In the genomic region with DNA sequence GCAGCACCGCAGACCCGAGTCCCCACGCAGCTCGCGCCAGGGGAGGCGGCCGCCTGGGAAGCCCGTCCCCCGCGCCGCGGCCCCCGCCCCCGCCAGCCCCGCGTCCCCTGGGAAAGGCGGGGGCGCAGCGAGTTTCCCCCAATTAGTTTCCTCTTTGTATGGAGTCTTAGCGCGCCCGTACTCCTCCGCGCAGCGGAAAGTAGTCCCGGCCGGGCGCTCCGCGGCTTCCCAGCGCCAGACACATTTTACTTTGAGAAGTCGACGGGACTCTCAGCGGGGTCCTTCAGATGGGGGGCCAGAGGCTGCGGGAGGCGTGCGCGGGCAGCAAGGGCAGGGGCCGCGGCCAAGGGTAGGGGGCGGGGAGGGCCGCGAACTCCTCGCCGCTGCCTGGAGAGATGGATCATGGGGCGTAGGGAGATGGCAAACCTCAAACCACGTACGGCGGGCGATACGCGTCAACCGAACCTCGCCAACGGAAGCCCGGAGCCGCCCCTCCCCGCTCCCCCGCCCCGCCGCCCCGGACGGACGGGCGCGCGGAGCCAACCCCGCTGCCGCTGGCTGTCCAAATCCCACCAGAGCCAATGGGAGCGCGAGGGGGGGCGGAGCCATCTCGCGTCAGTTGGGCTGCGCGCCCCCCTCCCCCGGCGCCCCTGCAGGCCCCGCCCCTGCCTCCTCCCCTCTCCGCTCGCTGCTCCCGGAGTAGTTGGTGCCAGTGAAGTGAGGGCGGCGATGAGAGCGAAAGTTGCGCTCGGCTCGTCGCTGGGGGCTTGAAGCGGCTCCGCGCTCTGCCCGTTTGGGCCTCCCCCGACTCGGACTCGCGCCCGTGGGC, we compare ENCODE assay signal across 1 cellular context.
A peak's percentile ranks its signal among the peaks of the same experiment; 100 is the strongest.
TF ChIP-seq lines count a peak whose summit lies in the region.

A gene (plus strand): TSS at position 706 of the 829 bp plus-strand sequence. CDS start 238 bp downstream, outside the sequence.

TF ChIP-seq in K562, 482 proteins besides CTCF, POLR2A, EP300 and RAD21 (continued from another document and continues in another):
- TF ChIP-seq, protein P1, sequence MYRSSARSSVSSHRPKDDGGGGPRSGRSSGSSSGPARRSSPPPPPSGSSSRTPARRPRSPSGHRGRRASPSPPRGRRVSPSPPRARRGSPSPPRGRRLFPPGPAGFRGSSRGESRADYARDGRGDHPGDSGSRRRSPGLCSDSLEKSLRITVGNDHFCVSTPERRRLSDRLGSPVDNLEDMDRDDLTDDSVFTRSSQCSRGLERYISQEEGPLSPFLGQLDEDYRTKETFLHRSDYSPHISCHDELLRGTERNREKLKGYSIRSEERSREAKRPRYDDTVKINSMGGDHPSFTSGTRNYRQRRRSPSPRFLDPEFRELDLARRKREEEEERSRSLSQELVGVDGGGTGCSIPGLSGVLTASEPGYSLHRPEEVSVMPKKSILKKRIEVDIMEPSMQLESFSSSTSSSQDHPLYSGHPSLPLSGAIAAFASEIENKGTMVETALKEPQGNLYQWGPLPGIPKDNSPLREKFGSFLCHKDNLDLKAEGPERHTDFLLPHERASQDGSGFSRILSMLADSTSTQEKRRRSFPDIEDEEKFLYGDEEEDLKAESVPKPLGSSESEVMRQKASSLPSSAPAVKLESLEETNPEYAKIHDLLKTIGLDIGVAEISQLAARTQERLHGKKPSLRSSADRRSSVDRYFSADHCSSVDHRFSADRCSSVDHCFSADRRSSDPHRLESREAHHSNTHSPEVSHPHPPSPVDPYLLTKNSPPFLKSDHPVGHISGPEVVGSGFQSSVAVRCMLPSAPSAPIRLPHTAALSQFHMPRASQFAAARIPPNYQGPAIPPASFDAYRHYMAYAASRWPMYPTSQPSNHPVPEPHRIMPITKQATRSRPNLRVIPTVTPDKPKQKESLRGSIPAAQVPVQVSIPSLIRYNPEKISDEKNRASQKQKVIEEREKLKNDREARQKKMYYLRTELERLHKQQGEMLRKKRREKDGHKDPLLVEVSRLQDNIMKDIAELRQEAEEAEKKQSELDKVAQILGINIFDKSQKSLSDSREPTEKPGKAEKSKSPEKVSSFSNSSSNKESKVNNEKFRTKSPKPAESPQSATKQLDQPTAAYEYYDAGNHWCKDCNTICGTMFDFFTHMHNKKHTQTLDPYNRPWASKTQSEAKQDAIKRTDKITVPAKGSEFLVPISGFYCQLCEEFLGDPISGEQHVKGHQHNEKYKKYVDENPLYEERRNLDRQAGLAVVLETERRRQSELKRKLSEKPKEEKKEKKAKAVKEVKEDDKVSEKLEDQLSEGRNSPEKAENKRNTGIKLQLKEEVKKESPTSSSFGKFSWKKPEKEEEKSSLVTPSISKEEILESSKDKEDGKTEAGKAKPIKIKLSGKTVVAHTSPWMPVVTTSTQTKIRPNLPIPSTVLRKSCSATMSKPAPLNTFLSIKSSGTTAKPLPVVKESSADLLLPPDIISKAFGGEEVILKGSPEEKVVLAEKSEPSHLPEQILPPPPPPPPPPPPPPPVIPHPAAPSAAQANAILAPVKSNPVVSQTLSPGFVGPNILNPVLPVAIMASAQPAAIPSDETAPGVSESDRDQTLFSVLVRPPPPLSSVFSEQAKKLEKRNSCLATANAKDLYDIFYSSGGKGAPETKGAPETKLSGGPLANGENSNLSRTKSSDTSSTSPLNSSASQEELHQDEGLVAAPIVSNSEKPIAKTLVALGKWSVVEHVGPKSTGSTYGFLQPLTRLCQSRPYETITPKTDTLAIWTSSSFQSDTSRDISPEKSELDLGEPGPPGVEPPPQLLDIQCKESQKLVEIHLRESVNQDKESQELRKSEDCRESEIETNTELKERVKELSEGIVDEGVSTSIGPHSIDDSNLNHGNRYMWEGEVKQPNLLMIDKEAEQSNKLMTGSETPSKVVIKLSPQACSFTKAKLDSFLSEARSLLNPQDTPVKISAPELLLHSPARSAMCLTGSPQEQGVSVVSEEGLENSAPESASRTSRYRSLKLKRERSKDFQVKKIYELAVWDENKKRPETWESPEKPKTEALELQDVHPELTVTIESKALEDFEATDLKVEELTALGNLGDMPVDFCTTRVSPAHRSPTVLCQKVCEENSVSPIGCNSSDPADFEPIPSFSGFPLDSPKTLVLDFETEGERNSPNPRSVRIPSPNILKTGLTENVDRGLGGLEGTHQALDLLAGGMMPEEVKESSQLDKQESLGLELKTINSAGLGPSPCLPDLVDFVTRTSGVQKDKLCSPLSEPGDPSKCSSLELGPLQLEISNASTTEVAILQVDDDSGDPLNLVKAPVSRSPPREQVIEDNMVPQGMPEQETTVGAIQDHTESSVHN (IDR thresholded peaks at IDR 0.05; ENCODE audit: borderline replicate concordance in 1 of 2, low read depth in 1 of 2) = no peak
- TF ChIP-seq GTF2E2 (tag; IDR thresholded peaks at IDR 0.05) (peak; percentile 79), KHSRP (IDR thresholded peaks at IDR 0.05) (no peak), SIN3A (IDR thresholded peaks at IDR 0.05; ENCODE audit: borderline replicate concordance in 2 of 2, control insufficient read depth in 1 of 2, low read depth in 2 of 2, low read length in 2 of 2) (no peak), ZNF766 (CRISPR knock-in tag; conservative IDR thresholded peaks at IDR 0.05) (0 out of 2 replicates have a peak, but pooled peaks have one; percentile 17), ARHGAP35 (IDR thresholded peaks at IDR 0.05; ENCODE audit: partially characterized antibody) (no peak), MCM2 (IDR thresholded peaks at IDR 0.05; ENCODE audit: low read depth) (no peak), TCF7 (IDR thresholded peaks at IDR 0.05; ENCODE audit: borderline replicate concordance) (no peak), SMAD1 (IDR thresholded peaks at IDR 0.05; ENCODE audit: low read depth, low read length, partially characterized antibody) (no peak), PHB (CRISPR knock-in tag; IDR thresholded peaks at IDR 0.05) (peak; percentile 49; the same call in 1 of the 2 replicates), ETV5 (CRISPR knock-in tag; IDR thresholded peaks at IDR 0.05; ENCODE audit: low read depth) (peak; percentile 52; the same call in 1 of the 2 replicates), KLF1 (tag; IDR thresholded peaks at IDR 0.05) (no peak), ZBTB8A (IDR thresholded peaks at IDR 0.05; ENCODE audit: partially characterized antibody) (no peak), EHMT2 (IDR thresholded peaks at IDR 0.05) (no peak), ZNF384 (IDR thresholded peaks at IDR 0.05; ENCODE audit: low read depth, low read length) (no peak), STAT5B (CRISPR knock-in tag; IDR thresholded peaks at IDR 0.05) (no peak), BMI1 (IDR thresholded peaks at IDR 0.05; ENCODE audit: low read length) (no peak), SRSF7 (optimal IDR thresholded peaks at IDR 0.05; ENCODE audit: low read depth, low read length) (no peak), MEF2D (tag; conservative IDR thresholded peaks at IDR 0.05; ENCODE audit: low read depth) (no peak), ZNF584 (CRISPR knock-in tag; IDR thresholded peaks at IDR 0.05; ENCODE audit: low read depth) (no peak), ARID2 (IDR thresholded peaks at IDR 0.05) (no peak), RB1 (IDR thresholded peaks at IDR 0.05; ENCODE audit: low read depth) (no peak), TRIM28 (IDR thresholded peaks at IDR 0.05) (no peak), ZNF668 (CRISPR knock-in tag; IDR thresholded peaks at IDR 0.05) (no peak), ASH1L (IDR thresholded peaks at IDR 0.05; ENCODE audit: borderline replicate concordance, low read depth, partially characterized antibody) (no peak), GTF2F1 (IDR thresholded peaks at IDR 0.05; ENCODE audit: low read depth, low read length) (no peak), TBP (optimal IDR thresholded peaks at IDR 0.05; ENCODE audit: low read depth, low read length) (peak; percentile 84), ZNF134 (CRISPR knock-in tag; conservative IDR thresholded peaks at IDR 0.05) (no peak), CCNT2 (IDR thresholded peaks at IDR 0.05; ENCODE audit: borderline replicate concordance, extremely low read depth, insufficient read length, low read depth, low read length) (no peak), PCBP1 (IDR thresholded peaks at IDR 0.05; ENCODE audit: low read depth, low read length, poor library complexity, severe bottlenecking) (peak; percentile 92), HDAC3 (IDR thresholded peaks at IDR 0.05; ENCODE audit: borderline replicate concordance, partially characterized antibody) (peak; percentile 51), BRF1 (IDR thresholded peaks at IDR 0.05; ENCODE audit: borderline replicate concordance, extremely low read depth, insufficient read length) (no peak), TCFL5 (CRISPR knock-in tag; conservative IDR thresholded peaks at IDR 0.05) (no peak), L3MBTL2 (IDR thresholded peaks at IDR 0.05) (0 out of 2 replicates have a peak, but pooled peaks have one; percentile 26), LEF1 (IDR thresholded peaks at IDR 0.05) (peak; percentile 65; the same call in 1 of the 2 replicates), ZFP1 (CRISPR knock-in tag; IDR thresholded peaks at IDR 0.05) (no peak), JUNB (CRISPR knock-in tag; conservative IDR thresholded peaks at IDR 0.05) (no peak), MXI1 (IDR thresholded peaks at IDR 0.05; ENCODE audit: low read depth, low read length) (no peak), SMARCA5 (IDR thresholded peaks at IDR 0.05) (no peak), POLR2AphosphoS5 (IDR thresholded peaks at IDR 0.05; ENCODE audit: control insufficient read depth, insufficient read depth, low read depth, low read length) (peak; percentile 82), CEBPG (CRISPR knock-in tag; IDR thresholded peaks at IDR 0.05) (no peak), CEBPG (tag; conservative IDR thresholded peaks at IDR 0.05 in 1 of 2, IDR thresholded peaks at IDR 0.05 in 1 of 2) (no peak), TEAD2 (tag; IDR thresholded peaks at IDR 0.05) (no peak), ZSCAN29 (IDR thresholded peaks at IDR 0.05) (no peak)
- TF ChIP-seq, protein P2, sequence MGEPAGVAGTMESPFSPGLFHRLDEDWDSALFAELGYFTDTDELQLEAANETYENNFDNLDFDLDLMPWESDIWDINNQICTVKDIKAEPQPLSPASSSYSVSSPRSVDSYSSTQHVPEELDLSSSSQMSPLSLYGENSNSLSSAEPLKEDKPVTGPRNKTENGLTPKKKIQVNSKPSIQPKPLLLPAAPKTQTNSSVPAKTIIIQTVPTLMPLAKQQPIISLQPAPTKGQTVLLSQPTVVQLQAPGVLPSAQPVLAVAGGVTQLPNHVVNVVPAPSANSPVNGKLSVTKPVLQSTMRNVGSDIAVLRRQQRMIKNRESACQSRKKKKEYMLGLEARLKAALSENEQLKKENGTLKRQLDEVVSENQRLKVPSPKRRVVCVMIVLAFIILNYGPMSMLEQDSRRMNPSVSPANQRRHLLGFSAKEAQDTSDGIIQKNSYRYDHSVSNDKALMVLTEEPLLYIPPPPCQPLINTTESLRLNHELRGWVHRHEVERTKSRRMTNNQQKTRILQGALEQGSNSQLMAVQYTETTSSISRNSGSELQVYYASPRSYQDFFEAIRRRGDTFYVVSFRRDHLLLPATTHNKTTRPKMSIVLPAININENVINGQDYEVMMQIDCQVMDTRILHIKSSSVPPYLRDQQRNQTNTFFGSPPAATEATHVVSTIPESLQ (CRISPR knock-in tag; IDR thresholded peaks at IDR 0.05) = no peak
- TF ChIP-seq, protein P3, sequence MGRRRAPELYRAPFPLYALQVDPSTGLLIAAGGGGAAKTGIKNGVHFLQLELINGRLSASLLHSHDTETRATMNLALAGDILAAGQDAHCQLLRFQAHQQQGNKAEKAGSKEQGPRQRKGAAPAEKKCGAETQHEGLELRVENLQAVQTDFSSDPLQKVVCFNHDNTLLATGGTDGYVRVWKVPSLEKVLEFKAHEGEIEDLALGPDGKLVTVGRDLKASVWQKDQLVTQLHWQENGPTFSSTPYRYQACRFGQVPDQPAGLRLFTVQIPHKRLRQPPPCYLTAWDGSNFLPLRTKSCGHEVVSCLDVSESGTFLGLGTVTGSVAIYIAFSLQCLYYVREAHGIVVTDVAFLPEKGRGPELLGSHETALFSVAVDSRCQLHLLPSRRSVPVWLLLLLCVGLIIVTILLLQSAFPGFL (CRISPR knock-in tag; IDR thresholded peaks at IDR 0.05) = no peak
- TF ChIP-seq, protein P4, sequence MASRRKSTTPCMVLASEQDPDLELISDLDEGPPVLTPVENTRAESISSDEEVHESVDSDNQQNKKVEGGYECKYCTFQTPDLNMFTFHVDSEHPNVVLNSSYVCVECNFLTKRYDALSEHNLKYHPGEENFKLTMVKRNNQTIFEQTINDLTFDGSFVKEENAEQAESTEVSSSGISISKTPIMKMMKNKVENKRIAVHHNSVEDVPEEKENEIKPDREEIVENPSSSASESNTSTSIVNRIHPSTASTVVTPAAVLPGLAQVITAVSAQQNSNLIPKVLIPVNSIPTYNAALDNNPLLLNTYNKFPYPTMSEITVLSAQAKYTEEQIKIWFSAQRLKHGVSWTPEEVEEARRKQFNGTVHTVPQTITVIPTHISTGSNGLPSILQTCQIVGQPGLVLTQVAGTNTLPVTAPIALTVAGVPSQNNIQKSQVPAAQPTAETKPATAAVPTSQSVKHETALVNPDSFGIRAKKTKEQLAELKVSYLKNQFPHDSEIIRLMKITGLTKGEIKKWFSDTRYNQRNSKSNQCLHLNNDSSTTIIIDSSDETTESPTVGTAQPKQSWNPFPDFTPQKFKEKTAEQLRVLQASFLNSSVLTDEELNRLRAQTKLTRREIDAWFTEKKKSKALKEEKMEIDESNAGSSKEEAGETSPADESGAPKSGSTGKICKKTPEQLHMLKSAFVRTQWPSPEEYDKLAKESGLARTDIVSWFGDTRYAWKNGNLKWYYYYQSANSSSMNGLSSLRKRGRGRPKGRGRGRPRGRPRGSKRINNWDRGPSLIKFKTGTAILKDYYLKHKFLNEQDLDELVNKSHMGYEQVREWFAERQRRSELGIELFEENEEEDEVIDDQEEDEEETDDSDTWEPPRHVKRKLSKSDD (conservative IDR thresholded peaks at IDR 0.05; ENCODE audit: low read length) = no peak
- TF ChIP-seq, protein P5, sequence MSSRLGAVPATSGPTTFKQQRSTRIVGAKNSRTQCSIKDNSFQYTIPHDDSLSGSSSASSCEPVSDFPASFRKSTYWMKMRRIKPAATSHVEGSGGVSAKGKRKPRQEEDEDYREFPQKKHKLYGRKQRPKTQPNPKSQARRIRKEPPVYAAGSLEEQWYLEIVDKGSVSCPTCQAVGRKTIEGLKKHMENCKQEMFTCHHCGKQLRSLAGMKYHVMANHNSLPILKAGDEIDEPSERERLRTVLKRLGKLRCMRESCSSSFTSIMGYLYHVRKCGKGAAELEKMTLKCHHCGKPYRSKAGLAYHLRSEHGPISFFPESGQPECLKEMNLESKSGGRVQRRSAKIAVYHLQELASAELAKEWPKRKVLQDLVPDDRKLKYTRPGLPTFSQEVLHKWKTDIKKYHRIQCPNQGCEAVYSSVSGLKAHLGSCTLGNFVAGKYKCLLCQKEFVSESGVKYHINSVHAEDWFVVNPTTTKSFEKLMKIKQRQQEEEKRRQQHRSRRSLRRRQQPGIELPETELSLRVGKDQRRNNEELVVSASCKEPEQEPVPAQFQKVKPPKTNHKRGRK (tag; IDR thresholded peaks at IDR 0.05) = no peak
- TF ChIP-seq, protein P6, sequence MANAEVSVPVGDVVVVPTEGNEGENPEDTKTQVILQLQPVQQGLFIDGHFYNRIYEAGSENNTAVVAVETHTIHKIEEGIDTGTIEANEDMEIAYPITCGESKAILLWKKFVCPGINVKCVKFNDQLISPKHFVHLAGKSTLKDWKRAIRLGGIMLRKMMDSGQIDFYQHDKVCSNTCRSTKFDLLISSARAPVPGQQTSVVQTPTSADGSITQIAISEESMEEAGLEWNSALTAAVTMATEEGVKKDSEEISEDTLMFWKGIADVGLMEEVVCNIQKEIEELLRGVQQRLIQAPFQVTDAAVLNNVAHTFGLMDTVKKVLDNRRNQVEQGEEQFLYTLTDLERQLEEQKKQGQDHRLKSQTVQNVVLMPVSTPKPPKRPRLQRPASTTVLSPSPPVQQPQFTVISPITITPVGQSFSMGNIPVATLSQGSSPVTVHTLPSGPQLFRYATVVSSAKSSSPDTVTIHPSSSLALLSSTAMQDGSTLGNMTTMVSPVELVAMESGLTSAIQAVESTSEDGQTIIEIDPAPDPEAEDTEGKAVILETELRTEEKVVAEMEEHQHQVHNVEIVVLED (CRISPR knock-in tag; IDR thresholded peaks at IDR 0.05) = peak; percentile 74
